8 cellular contexts compared by ENCODE assay signal in genomic region chr4:17511950-17512795, GRCh38. TPM values are rescaled to one million over a fixed set of nuclear protein-coding genes. Genes with fewer than 3 reads are reported as not detected.
A peak's percentile ranks its signal among the peaks of the same experiment; 100 is the strongest.
DNase-seq lines count a peak whose midpoint lies in the region; ATAC-seq, FAIRE-seq and TF ChIP-seq lines count a peak whose summit lies in the region.

Gene QDPR (minus strand): TSS chr4:17512090. CDS start chr4:17512054, 36 bp downstream.

- H3K36me3 ChIP-seq in pancreas (no peaks in the 10 kb centered on the region), thyroid gland (peaks cover 0 to 2% of the 10 kb centered on the region in 2 donors)

- no peaks in the 10 kb centered on the region for H3K9me3 ChIP-seq in pancreas
- no peaks in the 10 kb centered on the region for H3K9me3 ChIP-seq in thyroid gland

- no peaks in the 10 kb centered on the region for H3K9me3 Mint-ChIP-seq in IgD-negative memory B cell
- no peaks in the 10 kb centered on the region for H3K9me3 Mint-ChIP-seq in activated naive CD8-positive, alpha-beta T cell (ENCODE audit: low read depth)

- peaks cover 19 to 21% (median 19%) of the 10 kb centered on the region in 3 donors for H3K4me1 Mint-ChIP-seq in IgD-negative memory B cell
- peaks cover 31% of the 10 kb centered on the region for H3K4me1 Mint-ChIP-seq in activated naive CD8-positive, alpha-beta T cell (ENCODE audit: low read depth)

- peaks cover 2% of the 10 kb centered on the region for H3K36me3 Mint-ChIP-seq in IgD-negative memory B cell
- peaks cover 3% of the 10 kb centered on the region for H3K36me3 Mint-ChIP-seq in activated naive CD8-positive, alpha-beta T cell

- no peak for FAIRE-seq in pancreas (lab: Jason Lieb, UNC)

- no peaks in the 10 kb centered on the region for H3K27me3 Mint-ChIP-seq in IgD-negative memory B cell
- peaks cover 5% of the 10 kb centered on the region for H3K27me3 Mint-ChIP-seq in activated naive CD8-positive, alpha-beta T cell

- DNase-seq in ELF-1 (ENCODE audit: low read depth, low spot score) (peak; percentile 83), SKM-1 treated with dmso at 0.1 percent for 144 hours (lab: John Stamatoyannopoulos, UW; ENCODE audit: unreplicated experiment) (peak; percentile 84), Right ventricle myocardium inferior (ENCODE audit: missing footprints) (peak; percentile 91), pancreas (peak; percentile 83 to 96 (median 87)), thyroid gland (peak; percentile 87 to 89)

- H3K27ac Mint-ChIP-seq in IgD-negative memory B cell, result peak within 1 kb of the TSS; percentile 29 to 80 (median 38)
- peak within 1 kb of the TSS; percentile 98 for H3K27ac Mint-ChIP-seq in activated naive CD8-positive, alpha-beta T cell

- H3K27ac ChIP-seq in pancreas, result peak within 1 kb of the TSS; percentile 28 to 70 (median 63)
- peak within 1 kb of the TSS; percentile 18 to 82 (median 52) for H3K27ac ChIP-seq in thyroid gland

- intact Hi-C loops in Right ventricle myocardium inferior (cut with DNase I) (no loop called here), pancreas (cut with DNase I) (no loop called here), thyroid gland (cut with DNase I) (no loop called here)

- no peaks in the 10 kb centered on the region for H3K27me3 ChIP-seq in pancreas
- H3K27me3 ChIP-seq in thyroid gland, result no peaks in the 10 kb centered on the region

- TF ChIP-seq CTCF in pancreas (IDR thresholded peaks at IDR 0.05) (peak in 1 of 4 donors; percentile 9), thyroid gland (IDR thresholded peaks at IDR 0.05) (peak in 3 of 6 experiments; percentile 49 to 62 (median 52))

- 1% methylated on average over 62 to 65 of the region's 65 CpGs for WGBS in pancreas, 2 donors
- 4 to 9% methylated on average over 19 to 28 of the region's 65 CpGs for whole genome bisulfite sequencing in thyroid gland, 2 donors

- ATAC-seq in GM21529 (IDR thresholded peaks at IDR 0.05; ENCODE audit: unreplicated experiment), result peak; percentile 93
- peak; percentile 95 for ATAC-seq in Right ventricle myocardium inferior
- peak; percentile 95 to 97 (median 96) for ATAC-seq in pancreas

- H3K4me1 ChIP-seq in pancreas (peaks cover 3 to 5% (median 3%) of the 10 kb centered on the region in 3 donors), thyroid gland (peaks cover 12 to 23% of the 10 kb centered on the region in 2 donors)

- TF ChIP-seq POLR2A in thyroid gland (IDR thresholded peaks at IDR 0.05), result peak in 1 of 2 donors; percentile 50

- H3K4me3 ChIP-seq in pancreas (peak within 1 kb of the TSS; percentile 46 to 74 (median 65)), thyroid gland (replicated peaks in 1 of 3) (peak within 1 kb of the TSS; percentile 23 to 79 (median 69))

- H3K4me3 Mint-ChIP-seq in IgD-negative memory B cell, result peak within 1 kb of the TSS; percentile 85 to 96 (median 93)
- H3K4me3 Mint-ChIP-seq in activated naive CD8-positive, alpha-beta T cell, result peak within 1 kb of the TSS; percentile 99

RNA-seq across cellular contexts. Expression of gene QDPR, which starts in this region (rescaled TPM):
- 26.2 TPM for polyA plus RNA-seq in IgD-negative memory B cell
- total RNA-seq in Right ventricle myocardium inferior, result 53.7 TPM
- total RNA-seq in pancreas, result 10 to 100 TPM; 11.4 to 20.6 (median 16.5) TPM
- polyA plus RNA-seq in pancreas, result 10 to 100 TPM; 14.9 to 56.8 TPM
- total RNA-seq in thyroid gland, result 10 to 100 TPM in 2 of 4 donors, 1 to 10 TPM in 2; 4.0 to 14.7 (median 9.6) TPM

Comparison
In these comparisons a context has a peak if more than half of its experiments do, and no peak if none do; other contexts are left out.
1. Peak in every context shown above with its lines: DNase-seq, ATAC-seq, H3K4me3 ChIP-seq and H3K27ac ChIP-seq.